ENCODE assay signal across 15 cellular contexts in the genomic region with DNA sequence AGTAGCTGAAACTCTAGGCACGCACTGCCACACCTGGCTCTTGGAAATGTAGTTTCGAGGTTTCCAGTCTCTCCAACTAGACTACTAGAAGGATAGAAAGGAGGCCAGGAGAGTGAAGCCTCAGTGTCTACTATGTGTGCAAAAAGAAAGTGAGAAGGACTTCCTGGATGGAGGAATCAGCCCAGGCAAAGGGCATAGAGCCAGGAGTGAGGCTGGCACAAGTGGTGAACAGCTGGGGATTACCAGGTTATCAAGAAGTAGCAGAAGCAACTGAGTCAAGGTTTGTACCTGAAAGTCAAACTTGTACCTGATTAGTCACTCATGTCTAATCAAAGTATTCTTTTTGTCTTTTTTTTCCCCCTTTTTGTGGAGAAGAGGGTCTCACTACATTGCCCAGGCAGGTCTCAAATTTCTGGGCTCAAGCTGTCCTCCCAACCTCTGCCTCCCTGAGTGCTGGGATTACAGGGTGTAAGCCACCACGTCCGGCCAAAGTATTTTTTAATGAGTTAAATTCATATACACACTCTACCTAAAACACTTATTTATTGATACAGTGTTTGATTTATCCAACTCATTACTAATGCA. TPM values are rescaled to one million over a fixed set of nuclear protein-coding genes. Genes with fewer than 3 reads are reported as not detected.
DNase-seq lines count a peak whose midpoint lies in the region; ATAC-seq and TF ChIP-seq lines count a peak whose summit lies in the region.
"Had no signal": no experiment of that assay in that cellular context is flagged by ENCODE, and none has a peak within 500 bp of the region (broad histone marks: within the 10 kb centered on the region; RNA-seq: fewer than 3 reads in every experiment).

No MANE protein-coding gene starts in this region.

- H2AK5ac ChIP-seq in trophoblast cell (ENCODE audit: low read length), result no peak overlapping the region

- intact Hi-C loops in Panc1 (cut with micrococcal nuclease; ENCODE audit: unreplicated experiment) (no loop called here), mucosa of descending colon (cut with DNase I, micrococcal nuclease) (no loop called here), stomach (cut with DNase I; ENCODE audit: low total_unique reads) (no loop called here)

- DNase-seq in Panc1 (ENCODE audit: low read depth, low spot score) (no peak), coronary artery (ENCODE audit: low spot score) (peak; percentile 35), mucosa of descending colon (peak in 1 of 3 donors; percentile 52), stomach (peak; percentile 68), HEK293T (ENCODE audit: extremely low spot score) (no peak), trophoblast cell (no peak)
- DNase-seq: BE2C; CD4-positive, alpha-beta memory T cell; DMS79; GM23248; H7 had no signal

- H3K79me1 ChIP-seq in trophoblast cell (ENCODE audit: low read length), result no peaks in the 10 kb centered on the region

- no peak overlapping the region for H4K91ac ChIP-seq in trophoblast cell (ENCODE audit: low read depth, low read length)

- no peak for TF ChIP-seq EP300 in stomach (IDR thresholded peaks at IDR 0.05)

- no peak overlapping the region for H2BK5ac ChIP-seq in trophoblast cell (ENCODE audit: low read depth, low read length, poor library complexity)

- H3K4me1 ChIP-seq in Panc1 (ENCODE audit: control insufficient read depth, insufficient read depth, low read length), result no peaks in the 10 kb centered on the region
- peaks cover 16% of the 10 kb centered on the region for H3K4me1 ChIP-seq in mucosa of descending colon (ENCODE audit: low read depth)
- peaks cover 7 to 29% (median 15%) of the 10 kb centered on the region in 4 donors for H3K4me1 ChIP-seq in stomach
- no peaks in the 10 kb centered on the region for H3K4me1 ChIP-seq in trophoblast cell (ENCODE audit: control insufficient read depth in 1 of 2, insufficient read depth in 2 of 2, low read length in 2 of 2)
- H3K4me1 ChIP-seq: BE2C had no signal

- no peaks in the 10 kb centered on the region for H3K79me2 ChIP-seq in trophoblast cell (ENCODE audit: control insufficient read depth, insufficient read depth, low read length, poor library complexity)

- H4K12ac ChIP-seq in trophoblast cell (ENCODE audit: low read depth, low read length), result no peak overlapping the region

- H2BK12ac ChIP-seq in trophoblast cell (ENCODE audit: low read length), result no peak overlapping the region

- 0 out of 2 replicates have a peak, but pooled peaks have one; percentile 12 for ATAC-seq in Panc1
- ATAC-seq in mucosa of descending colon, result peak; percentile 50
- no peak for ATAC-seq in HG03469 (IDR thresholded peaks at IDR 0.05; ENCODE audit: unreplicated experiment)
- ATAC-seq: GM12878 had no signal

- CTCF ChIA-PET in Panc1 (lab: Charles Lee) (no interaction called here), HEK293T (lab: Yijun Ruan, JAX) (no interaction called here)

- no TSS peak for BruUV-seq in Panc1 (replicated peaks; lab: Mats Ljungman, UMichigan)

- H3K9me3 ChIP-seq in Panc1 (ENCODE audit: control insufficient read depth, insufficient read depth, low read depth, low read length), result no peaks in the 10 kb centered on the region
- no peaks in the 10 kb centered on the region for H3K9me3 ChIP-seq in mucosa of descending colon
- H3K9me3 ChIP-seq in stomach, result no peaks in the 10 kb centered on the region
- H3K9me3 ChIP-seq in trophoblast cell (ENCODE audit: insufficient read depth, low read depth, low read length), result no peaks in the 10 kb centered on the region
- H3K9me3 ChIP-seq: BE2C had no signal

- in situ Hi-C loops in Panc1 (cut with HindIII; ENCODE audit: low pct_unique_long_range_greater_than_20kb, low sequenced_read_pairs), result no loop called here

- no peak overlapping the region for H3K4ac ChIP-seq in trophoblast cell (ENCODE audit: low read depth, low read length)

- H3K36me3 ChIP-seq in Panc1 (ENCODE audit: control insufficient read depth, insufficient read depth, low read length), result no peaks in the 10 kb centered on the region
- H3K36me3 ChIP-seq in mucosa of descending colon (ENCODE audit: low read depth), result no peaks in the 10 kb centered on the region
- no peaks in the 10 kb centered on the region for H3K36me3 ChIP-seq in stomach
- H3K36me3 ChIP-seq in trophoblast cell (ENCODE audit: control insufficient read depth in 1 of 2, insufficient read depth in 2 of 2, low read length in 2 of 2), result no peaks in the 10 kb centered on the region
- H3K36me3 ChIP-seq: BE2C had no signal

- 68 to 88% (median 83%) methylated on average over 4 of the region's 4 CpGs for WGBS in stomach, 5 donors
- WGBS in trophoblast cell (ENCODE audit: extremely low coverage, insufficient coverage, insufficient read length), result no CpG with 5 or more reads among the region's 4 CpGs

- no peak overlapping the region for H3K18ac ChIP-seq in trophoblast cell (ENCODE audit: low read length)

- no peak overlapping the region for H3K23ac ChIP-seq in trophoblast cell (ENCODE audit: low read length)

- H3K27ac ChIP-seq in Panc1 (ENCODE audit: low read length) (no peak overlapping the region), coronary artery (no peak overlapping the region), stomach (peak overlapping the region in 1 of 5 donors; percentile 17), trophoblast cell (ENCODE audit: low read depth, low read length) (no peak overlapping the region)
- H3K27ac ChIP-seq: C4-2B, GM23248, HL-60 had no signal

- POLR2A ChIA-PET in Panc1 (lab: Charles Lee), result no interaction called here
- POLR2A ChIA-PET in HEK293T (lab: Yijun Ruan, JAX), result no interaction called here

- H3K9ac ChIP-seq in trophoblast cell (ENCODE audit: low read length), result no peak overlapping the region
- H3K9ac ChIP-seq: GM23248 had no signal

- H3K27me3 ChIP-seq in Panc1 (ENCODE audit: control insufficient read depth, insufficient read depth, low read length) (no peaks in the 10 kb centered on the region), stomach (no peaks in the 10 kb centered on the region), trophoblast cell (ENCODE audit: insufficient read depth, low read length) (no peaks in the 10 kb centered on the region)
- H3K27me3 ChIP-seq: BE2C had no signal

- TF ChIP-seq POLR2A in stomach (IDR thresholded peaks at IDR 0.05), result no peak

- H3K4me3 ChIP-seq in Panc1 (ENCODE audit: low read depth in 2 of 2, low read length in 2 of 2) (no peak overlapping the region), coronary artery (no peak overlapping the region), mucosa of descending colon (no peak overlapping the region), stomach (no peak overlapping the region), trophoblast cell (ENCODE audit: low read depth, low read length) (no peak overlapping the region)
- H3K4me3 ChIP-seq: GM12878, GM23248 had no signal

- H3K14ac ChIP-seq in trophoblast cell (ENCODE audit: low read length), result no peak overlapping the region

- TF ChIP-seq CTCF in Panc1 (IDR thresholded peaks at IDR 0.05), result no peak
- TF ChIP-seq CTCF in coronary artery (IDR thresholded peaks at IDR 0.05), result no peak
- no peak for TF ChIP-seq CTCF in mucosa of descending colon (IDR thresholded peaks at IDR 0.05)
- TF ChIP-seq CTCF in stomach (IDR thresholded peaks at IDR 0.05), result no peak

- no peak overlapping the region for H3K4me2 ChIP-seq in trophoblast cell (ENCODE audit: low read length)

- no peak overlapping the region for H2AFZ ChIP-seq in trophoblast cell (ENCODE audit: insufficient read depth, low read length, poor library complexity)
- H2AFZ ChIP-seq: GM23248 had no signal

- H2BK120ac ChIP-seq in trophoblast cell (ENCODE audit: insufficient read depth, low read length, poor library complexity), result no peak overlapping the region

- no peak overlapping the region for H4K8ac ChIP-seq in trophoblast cell (ENCODE audit: low read depth, low read length)

TF ChIP-seq in HEK293T, 16 proteins besides CTCF, POLR2A, EP300 and RAD21:
- TF ChIP-seq FOXM1 (IDR thresholded peaks at IDR 0.05; ENCODE audit: borderline replicate concordance), result no peak
- TF ChIP-seq NFRKB (IDR thresholded peaks at IDR 0.05), result no peak
- TF ChIP-seq, protein P1, sequence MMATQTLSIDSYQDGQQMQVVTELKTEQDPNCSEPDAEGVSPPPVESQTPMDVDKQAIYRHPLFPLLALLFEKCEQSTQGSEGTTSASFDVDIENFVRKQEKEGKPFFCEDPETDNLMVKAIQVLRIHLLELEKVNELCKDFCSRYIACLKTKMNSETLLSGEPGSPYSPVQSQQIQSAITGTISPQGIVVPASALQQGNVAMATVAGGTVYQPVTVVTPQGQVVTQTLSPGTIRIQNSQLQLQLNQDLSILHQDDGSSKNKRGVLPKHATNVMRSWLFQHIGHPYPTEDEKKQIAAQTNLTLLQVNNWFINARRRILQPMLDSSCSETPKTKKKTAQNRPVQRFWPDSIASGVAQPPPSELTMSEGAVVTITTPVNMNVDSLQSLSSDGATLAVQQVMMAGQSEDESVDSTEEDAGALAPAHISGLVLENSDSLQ (IDR thresholded peaks at IDR 0.05), result no peak
- no peak for TF ChIP-seq LEF1 (IDR thresholded peaks at IDR 0.05; ENCODE audit: borderline replicate concordance)
- no peak for TF ChIP-seq HDGF (IDR thresholded peaks at IDR 0.05; ENCODE audit: borderline replicate concordance)
- TF ChIP-seq ARNT (IDR thresholded peaks at IDR 0.05), result no peak
- no peak for TF ChIP-seq TARDBP (IDR thresholded peaks at IDR 0.05)
- no peak for TF ChIP-seq FOXA1 (IDR thresholded peaks at IDR 0.05)
- no peak for TF ChIP-seq ZNF384 (IDR thresholded peaks at IDR 0.05)
- TF ChIP-seq FOXK2 (IDR thresholded peaks at IDR 0.05), result no peak
- TF ChIP-seq CTBP1 (IDR thresholded peaks at IDR 0.05; ENCODE audit: borderline replicate concordance), result no peak
- no peak for TF ChIP-seq ELF4 (IDR thresholded peaks at IDR 0.05)
- no peak for TF ChIP-seq BHLHE40 (IDR thresholded peaks at IDR 0.05; ENCODE audit: borderline replicate concordance)
- no peak for TF ChIP-seq L3MBTL2 (conservative IDR thresholded peaks at IDR 0.05)
- no peak for TF ChIP-seq SUZ12 (IDR thresholded peaks at IDR 0.05)
- TF ChIP-seq SP1 (IDR thresholded peaks at IDR 0.05), result no peak

RNA-seq across cellular contexts. Expression of a gene that starts 8.7 kb away (rescaled TPM):
- total RNA-seq in Panc1 (2021; ENCODE audit: unreplicated experiment), result 9.4 TPM
- 3.9 TPM for polyA plus RNA-seq in Panc1 (2012; ENCODE audit: insufficient read length)
- 100 to 1,000 TPM in 2 of 3 donors, 10 to 100 TPM in 1; 89.9 to 140 (median 125) TPM for total RNA-seq in mucosa of descending colon
- total RNA-seq in stomach, result 10 to 100 TPM; 13.4 to 62.0 (median 30.7) TPM
- 1 to 10 TPM; 2.3 to 4.8 (median 2.7) TPM for polyA plus RNA-seq in stomach
- 11.9 and 12.8 TPM in 2 replicates for polyA plus RNA-seq in trophoblast cell (2013)

Comparison
In these comparisons a context has a peak if more than half of its experiments do, and no peak if none do; other contexts are left out.
1. DNase-seq: peak in coronary artery (single experiment) and stomach (single experiment); none in Panc1 (single experiment), HEK293T (single experiment) and trophoblast cell (0 of 2).